ENCODE assay signal across 9 cellular contexts in genomic region chr1:159459551-159459950, GRCh38. TPM values are rescaled to one million over a fixed set of nuclear protein-coding genes. Genes with fewer than 3 reads are reported as not detected.
"Had no signal": no experiment of that assay in that cellular context is flagged by ENCODE, and none has a peak within 500 bp of the region (broad histone marks: within the 10 kb centered on the region; RNA-seq: fewer than 3 reads in every experiment).

No MANE protein-coding gene starts in this region.

- H3K4me1 ChIP-seq: HAP-1 had no signal

- H3K4me3 ChIP-seq: GM23248, HAP-1 had no signal

- H3K36me3 ChIP-seq: HAP-1 had no signal

- H2AFZ ChIP-seq: GM23248 had no signal

- H3K9ac ChIP-seq: GM23248 had no signal

- H3K9me3 ChIP-seq: HAP-1 had no signal

- FAIRE-seq: HTR-8/SVneo had no signal

- DNase-seq: GM23248, GOT3, H7, KG1 had no signal

- H3K27ac ChIP-seq: GM23248 had no signal

RNA-seq across cellular contexts. Expression of gene OR10J1, which starts 20.0 kb away (rescaled TPM):
- total RNA-seq: GM23248, H4, H7, HT-29 had no signal
- polyA plus RNA-seq: GM23248, IgD-negative memory B cell had no signal

RNA-seq across cellular contexts. Expression of gene OR10J4, which starts 27.5 kb away (rescaled TPM):
- total RNA-seq: GM23248, H4, H7, HT-29 had no signal
- polyA plus RNA-seq: GM23248, IgD-negative memory B cell had no signal
